ENCODE assay signal across 14 cellular contexts in the genomic region with DNA sequence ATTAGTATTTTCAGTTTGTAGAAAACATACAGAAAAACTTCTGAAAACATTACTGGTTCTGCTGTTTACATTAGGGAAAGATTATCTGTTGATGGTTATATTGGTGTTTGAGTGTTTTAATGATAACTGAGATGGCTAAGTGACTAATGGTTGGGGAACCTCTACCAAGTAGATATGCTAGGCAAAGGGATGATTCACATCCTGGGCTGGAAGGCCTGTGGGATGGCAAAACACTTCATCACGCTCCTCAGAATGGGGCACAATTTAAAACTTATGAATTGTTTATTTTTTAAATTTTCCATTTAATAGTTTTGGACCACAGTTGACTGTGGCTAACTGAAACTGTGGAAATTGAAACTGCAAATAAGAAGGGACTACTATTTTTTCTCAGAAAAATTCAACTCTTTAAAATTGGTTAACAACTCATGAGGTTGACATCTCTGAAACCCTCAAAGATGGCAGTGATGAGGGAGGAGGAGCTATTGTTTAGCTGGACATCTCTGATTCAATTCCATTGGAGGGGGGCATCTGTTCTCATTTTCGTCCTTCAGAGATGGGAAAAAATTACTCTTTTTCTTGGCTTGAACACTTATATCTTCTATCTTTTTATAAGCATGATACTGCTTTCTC. TPM values are rescaled to one million over a fixed set of nuclear protein-coding genes. Genes with fewer than 3 reads are reported as not detected.
DNase-seq lines count a peak whose midpoint lies in the region; ATAC-seq and TF ChIP-seq lines count a peak whose summit lies in the region.
"Had no signal": no experiment of that assay in that cellular context is flagged by ENCODE, and none has a peak within 500 bp of the region (broad histone marks: within the 10 kb centered on the region; RNA-seq: fewer than 3 reads in every experiment).

No MANE protein-coding gene starts in this region.

- H3K9me3 ChIP-seq in uterus = no peaks in the 10 kb centered on the region
- H3K9me3 ChIP-seq: esophagus muscularis mucosa, HAP-1 had no signal

- TF ChIP-seq POLR2A in uterus (IDR thresholded peaks at IDR 0.05) = no peak

- POLR2A ChIA-PET in RWPE1 (lab: Yijun Ruan, JAX; ENCODE audit: low non-redundant PET) = no interaction called here

- no peak for DNase-seq in activated T-cell treated with anti-CD3 and anti-CD28 coated beads, Interleukin-2, amount 50 U/mL, for 4 hours
- no peak for DNase-seq in activated T-cell treated with anti-CD3 and anti-CD28 coated beads, Interleukin-2, amount 50 U/mL, for 1 hour
- DNase-seq in RWPE1 (ENCODE audit: low spot score) = peak; percentile 61
- peak; percentile 85 for DNase-seq in epithelial cell of esophagus (ENCODE audit: low read depth)
- no peak for DNase-seq in stimulated activated effector memory CD8-positive, alpha-beta T cell treated with anti-CD3 and anti-CD28 coated beads, Interleukin-12 subunit alpha, Interleukin-12 subunit beta, amount 100 ng/mL, for 72 hours (ENCODE audit: low spot score in 2 of 2)
- DNase-seq in dedifferentiated amniotic fluid mesenchymal stem cell (ENCODE audit: extremely low spot score) = no peak
- no peak for DNase-seq in uterus
- DNase-seq: activated gamma-delta T cell treated with Interleukin-2 at 50 U/mL for 16 hours, NCI-H2227 treated with DMSO at 0.1 percent for 48 hours had no signal

- CTCF ChIA-PET in RWPE1 (lab: Yijun Ruan, JAX) = interaction anchor here (1.8 kb wide), 1 partner anchor 20 kb away, joined by 4 read pairs; no protein-coding TSS in a partner anchor

- no peaks in the 10 kb centered on the region for H3K27me3 ChIP-seq in uterus
- H3K27me3 ChIP-seq: esophagus muscularis mucosa had no signal

- H3K4me1 Mint-ChIP-seq in activated T-cell treated with anti-CD3 and anti-CD28 coated beads, Interleukin-2, amount 50 U/mL, for 4 hours (ENCODE audit: low read depth) = peaks cover 35% of the 10 kb centered on the region
- peaks cover 62% of the 10 kb centered on the region for H3K4me1 Mint-ChIP-seq in stimulated activated effector memory CD8-positive, alpha-beta T cell treated with anti-CD3 and anti-CD28 coated beads, Interleukin-12 subunit alpha, Interleukin-12 subunit beta, amount 100 ng/mL, for 72 hours

- H3K27ac ChIP-seq in RWPE1 (no peak overlapping the region), uterus (no peak overlapping the region)
- H3K27ac ChIP-seq: esophagus muscularis mucosa had no signal

- H3K4me1 ChIP-seq in uterus = no peaks in the 10 kb centered on the region
- H3K4me1 ChIP-seq: esophagus muscularis mucosa, HAP-1 had no signal

- no peaks in the 10 kb centered on the region for H3K9me3 Mint-ChIP-seq in activated T-cell treated with anti-CD3 and anti-CD28 coated beads, Interleukin-2, amount 50 U/mL, for 4 hours
- no peaks in the 10 kb centered on the region for H3K9me3 Mint-ChIP-seq in stimulated activated effector memory CD8-positive, alpha-beta T cell treated with anti-CD3 and anti-CD28 coated beads, Interleukin-12 subunit alpha, Interleukin-12 subunit beta, amount 100 ng/mL, for 72 hours
- H3K9me3 Mint-ChIP-seq: CD14-positive monocyte, memory B cell had no signal

- H3K36me3 ChIP-seq in uterus = no peaks in the 10 kb centered on the region
- H3K36me3 ChIP-seq: esophagus muscularis mucosa, HAP-1 had no signal

- no peak overlapping the region for H3K4me3 ChIP-seq in epithelial cell of esophagus (ENCODE audit: low read length)
- H3K4me3 ChIP-seq in uterus = no peak overlapping the region
- H3K4me3 ChIP-seq: esophagus muscularis mucosa, HAP-1 had no signal

- H3K4me3 Mint-ChIP-seq in activated T-cell treated with anti-CD3 and anti-CD28 coated beads, Interleukin-2, amount 50 U/mL, for 4 hours = no peak overlapping the region
- H3K4me3 Mint-ChIP-seq in stimulated activated effector memory CD8-positive, alpha-beta T cell treated with anti-CD3 and anti-CD28 coated beads, Interleukin-12 subunit alpha, Interleukin-12 subunit beta, amount 100 ng/mL, for 72 hours = peak overlapping the region; percentile 44
- H3K4me3 Mint-ChIP-seq: CD14-positive monocyte, memory B cell had no signal

- peaks cover 5% of the 10 kb centered on the region for H3K36me3 Mint-ChIP-seq in activated T-cell treated with anti-CD3 and anti-CD28 coated beads, Interleukin-2, amount 50 U/mL, for 4 hours (ENCODE audit: insufficient read depth)
- H3K36me3 Mint-ChIP-seq in stimulated activated effector memory CD8-positive, alpha-beta T cell treated with anti-CD3 and anti-CD28 coated beads, Interleukin-12 subunit alpha, Interleukin-12 subunit beta, amount 100 ng/mL, for 72 hours = peaks cover 8% of the 10 kb centered on the region
- H3K36me3 Mint-ChIP-seq: CD14-positive monocyte, memory B cell had no signal

- ATAC-seq in activated T-cell treated with anti-CD3 and anti-CD28 coated beads, Interleukin-2, amount 50 U/mL, for 4 hours = peak; percentile 85 to 86
- ATAC-seq in stimulated activated effector memory CD8-positive, alpha-beta T cell treated with anti-CD3 and anti-CD28 coated beads, Interleukin-12 subunit alpha, Interleukin-12 subunit beta, amount 100 ng/mL, for 72 hours = peak; percentile 96
- ATAC-seq in HG03469 (IDR thresholded peaks at IDR 0.05; ENCODE audit: unreplicated experiment) = no peak

- intact Hi-C loops in uterus (cut with DNase I; ENCODE audit: low total_unique reads) = no loop called here

- no peaks in the 10 kb centered on the region for H3K27me3 Mint-ChIP-seq in activated T-cell treated with anti-CD3 and anti-CD28 coated beads, Interleukin-2, amount 50 U/mL, for 4 hours (ENCODE audit: low read depth)
- H3K27me3 Mint-ChIP-seq: memory B cell had no signal

- peak overlapping the region; percentile 75 for H3K27ac Mint-ChIP-seq in stimulated activated effector memory CD8-positive, alpha-beta T cell treated with anti-CD3 and anti-CD28 coated beads, Interleukin-12 subunit alpha, Interleukin-12 subunit beta, amount 100 ng/mL, for 72 hours
- H3K27ac Mint-ChIP-seq: CD14-positive monocyte, memory B cell had no signal

- no peak for TF ChIP-seq CTCF in RWPE1 (conservative IDR thresholded peaks at IDR 0.05; ENCODE audit: low read depth)
- no peak for TF ChIP-seq CTCF in epithelial cell of esophagus (IDR thresholded peaks at IDR 0.05; ENCODE audit: insufficient read depth, low read depth, low read length, missing control alignments)
- TF ChIP-seq CTCF in uterus (IDR thresholded peaks at IDR 0.05) = no peak

RNA-seq across cellular contexts. Expression of gene PLCXD2, which starts 21.2 kb away (rescaled TPM):
- total RNA-seq in activated T-cell treated with anti-CD3 and anti-CD28 coated beads, Interleukin-2, amount 50 U/mL, for 4 hours = 1 to 10 TPM; 7.4 to 9.7 (median 8.9) TPM
- total RNA-seq in uterus = 1 to 10 TPM in 2 of 4 donors, under 1 TPM in 2; under 0.01 to 1.0 (median 0.65) TPM

Comparison
In these comparisons a context has a peak if more than half of its experiments do, and no peak if none do; other contexts are left out.
1. DNase-seq: peak in RWPE1 (single experiment) and epithelial cell of esophagus (single experiment); none in activated T-cell treated with anti-CD3 and anti-CD28 coated beads, Interleukin-2, amount 50 U/mL, for 4 hours (single experiment), activated T-cell treated with anti-CD3 and anti-CD28 coated beads, Interleukin-2, amount 50 U/mL, for 1 hour (single experiment), stimulated activated effector memory CD8-positive, alpha-beta T cell treated with anti-CD3 and anti-CD28 coated beads, Interleukin-12 subunit alpha, Interleukin-12 subunit beta, amount 100 ng/mL, for 72 hours (0 of 2), dedifferentiated amniotic fluid mesenchymal stem cell (single experiment) and uterus (0 of 2).
2. RNA of gene PLCXD2, which starts 21.2 kb away (total RNA-seq): 7.4 to 9.7 TPM in activated T-cell treated with anti-CD3 and anti-CD28 coated beads, Interleukin-2, amount 50 U/mL, for 4 hours; under 0.01 to 1.0 TPM in uterus; every median in the first group is over 4 times any median in the second.